8 cellular contexts compared by ENCODE assay signal in the genomic region with DNA sequence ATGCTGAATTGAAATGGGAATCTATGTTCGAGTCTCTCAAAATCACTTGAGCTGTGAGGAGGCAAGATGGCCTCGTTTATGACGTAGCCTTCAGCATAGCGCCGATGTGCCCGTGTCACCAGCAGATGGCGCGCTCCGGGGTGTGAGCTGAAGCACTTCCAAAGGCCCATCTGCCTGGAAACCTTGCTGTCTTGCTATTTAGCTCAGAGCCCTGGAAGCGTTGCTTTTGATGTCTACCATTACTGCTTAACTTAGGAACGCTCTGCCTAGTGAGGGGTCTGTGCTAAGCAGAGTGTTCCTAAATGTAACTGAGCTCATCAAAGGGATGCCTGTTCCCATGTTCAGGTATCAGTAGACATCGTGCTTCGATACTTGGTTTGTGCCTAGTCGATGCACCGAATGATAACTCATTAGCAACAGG.
DNase-seq lines count a peak whose midpoint lies in the region; ATAC-seq, FAIRE-seq and TF ChIP-seq lines count a peak whose summit lies in the region.

No MANE protein-coding gene starts in this region.

- CTCF ChIA-PET in mammary epithelial cell (lab: Charles Lee; ENCODE audit: low non-redundant PET) = interaction anchor here (0.6 to 1.2 kb wide), 6 partner anchors 14 to 542 kb away, joined by 3 to 16 read pairs (median 5); no protein-coding TSS in a partner anchor

- no peak overlapping the region for H3K4me2 ChIP-seq in mammary epithelial cell (ENCODE audit: insufficient read depth, low read depth, low read length)

- intact Hi-C loops in mammary epithelial cell (cut with micrococcal nuclease) = loop anchor here (1.0 to 5.0 kb wide), 5 partner anchors 115 to 621 kb away; a partner anchor contains a TSS
- intact Hi-C loops in sigmoid colon (cut with DNase I) = loop anchor here (10.0 kb wide), 1 partner anchor 110 kb away; no protein-coding TSS in a partner anchor

- FAIRE-seq in GM12892 (lab: Jason Lieb, UNC) = peak; percentile 87

- H3K9me3 ChIP-seq in mammary epithelial cell (replicated peaks; ENCODE audit: insufficient read depth, low read length) (no peaks in the 10 kb centered on the region), sigmoid colon (no peaks in the 10 kb centered on the region)

- no peak for TF ChIP-seq EP300 in sigmoid colon (IDR thresholded peaks at IDR 0.05)

- no peaks in the 10 kb centered on the region for H3K79me2 ChIP-seq in mammary epithelial cell (ENCODE audit: insufficient read depth, low read length)

- no peak overlapping the region for H3K9ac ChIP-seq in mammary epithelial cell (ENCODE audit: insufficient read depth, low read length)

- BruUV-seq in mammary epithelial cell (replicated peaks; lab: Mats Ljungman, UMichigan) = no TSS peak

- H3K4me3 ChIP-seq in mammary epithelial cell (replicated peaks in 1 of 3; ENCODE audit: insufficient read depth in 1 of 3, low read depth in 2 of 3, low read length in 3 of 3) (no peak overlapping the region), sigmoid colon (no peak overlapping the region)

- no peaks in the 10 kb centered on the region for H3K4me1 ChIP-seq in mammary epithelial cell (ENCODE audit: insufficient read depth, low read length)
- no peaks in the 10 kb centered on the region for H3K4me1 ChIP-seq in sigmoid colon

- in situ Hi-C loops in mammary epithelial cell (cut with MboI; ENCODE audit: low sequenced_read_pairs in 2 of 2) = loop anchor here (5.0 to 25.0 kb wide), 4 partner anchors 113 to 608 kb away; no protein-coding TSS in a partner anchor

- H3K27ac ChIP-seq in VCaP = no peak overlapping the region
- H3K27ac ChIP-seq in mammary epithelial cell (ENCODE audit: insufficient read depth, low read depth, low read length) = no peak overlapping the region
- no peak overlapping the region for H3K27ac ChIP-seq in sigmoid colon

- no peaks in the 10 kb centered on the region for H4K20me1 ChIP-seq in mammary epithelial cell (ENCODE audit: insufficient read depth, low read length)

- H3K36me3 ChIP-seq in mammary epithelial cell (ENCODE audit: insufficient read depth, low read length) = no peaks in the 10 kb centered on the region
- no peaks in the 10 kb centered on the region for H3K36me3 ChIP-seq in sigmoid colon

- WGBS in mammary epithelial cell (ENCODE audit: low coverage, missing lambda C conversion rate) = 9% methylated on average over 11 of the region's 15 CpGs
- 29 to 38% methylated on average over 15 of the region's 15 CpGs for WGBS in sigmoid colon, 2 donors

- ATAC-seq in HG02763 (IDR thresholded peaks at IDR 0.05; ENCODE audit: unreplicated experiment) = peak; percentile 86

- dilution Hi-C loops in mammary epithelial cell (cut with HindIII; ENCODE audit: low sequenced_read_pairs) = loop anchor here (5.0 kb wide), 1 partner anchor 33 kb away; no protein-coding TSS in a partner anchor

- TF ChIP-seq POLR2A in GM12892 (IDR thresholded peaks at IDR 0.05; ENCODE audit: low read depth, low read length) (no peak), sigmoid colon (IDR thresholded peaks at IDR 0.05) (no peak)

- peaks cover 1% of the 10 kb centered on the region for H3K27me3 ChIP-seq in mammary epithelial cell (ENCODE audit: insufficient read depth, low read length)
- no peaks in the 10 kb centered on the region for H3K27me3 ChIP-seq in sigmoid colon

- peak; percentile 29 for DNase-seq in GM12892 (ENCODE audit: insufficient read length)
- peak; percentile 77 for DNase-seq in NCI-H2029 (lab: John Stamatoyannopoulos, UW)
- peak; percentile 48 for DNase-seq in mammary epithelial cell
- peak; percentile 73 for DNase-seq in kidney tubule cell (ENCODE audit: low spot score)
- DNase-seq in stimulated activated CD4-positive, alpha-beta T cell treated with anti-CD3 and anti-CD28 coated beads, Interleukin-4, amount 100 ng/mL, for 24 hours = peak; percentile 72
- no peak for DNase-seq in sigmoid colon

- H2AFZ ChIP-seq in mammary epithelial cell (ENCODE audit: low read depth, low read length) = peak overlapping the region; percentile 46

- peak; percentile 37 for TF ChIP-seq CTCF in VCaP (conservative IDR thresholded peaks at IDR 0.05)
- peak; percentile 93 to 98 for TF ChIP-seq CTCF in mammary epithelial cell (conservative IDR thresholded peaks at IDR 0.05 in 1 of 2, IDR thresholded peaks at IDR 0.05 in 1 of 2; ENCODE audit: extremely low read depth in 1 of 2, insufficient read depth in 1 of 2, low read depth in 1 of 2, low read length in 2 of 2)
- TF ChIP-seq CTCF in sigmoid colon (IDR thresholded peaks at IDR 0.05) = peak in 2 of 4 experiments; percentile 8 to 27
